ENCODE assay signal across 9 cellular contexts in the genomic region with DNA sequence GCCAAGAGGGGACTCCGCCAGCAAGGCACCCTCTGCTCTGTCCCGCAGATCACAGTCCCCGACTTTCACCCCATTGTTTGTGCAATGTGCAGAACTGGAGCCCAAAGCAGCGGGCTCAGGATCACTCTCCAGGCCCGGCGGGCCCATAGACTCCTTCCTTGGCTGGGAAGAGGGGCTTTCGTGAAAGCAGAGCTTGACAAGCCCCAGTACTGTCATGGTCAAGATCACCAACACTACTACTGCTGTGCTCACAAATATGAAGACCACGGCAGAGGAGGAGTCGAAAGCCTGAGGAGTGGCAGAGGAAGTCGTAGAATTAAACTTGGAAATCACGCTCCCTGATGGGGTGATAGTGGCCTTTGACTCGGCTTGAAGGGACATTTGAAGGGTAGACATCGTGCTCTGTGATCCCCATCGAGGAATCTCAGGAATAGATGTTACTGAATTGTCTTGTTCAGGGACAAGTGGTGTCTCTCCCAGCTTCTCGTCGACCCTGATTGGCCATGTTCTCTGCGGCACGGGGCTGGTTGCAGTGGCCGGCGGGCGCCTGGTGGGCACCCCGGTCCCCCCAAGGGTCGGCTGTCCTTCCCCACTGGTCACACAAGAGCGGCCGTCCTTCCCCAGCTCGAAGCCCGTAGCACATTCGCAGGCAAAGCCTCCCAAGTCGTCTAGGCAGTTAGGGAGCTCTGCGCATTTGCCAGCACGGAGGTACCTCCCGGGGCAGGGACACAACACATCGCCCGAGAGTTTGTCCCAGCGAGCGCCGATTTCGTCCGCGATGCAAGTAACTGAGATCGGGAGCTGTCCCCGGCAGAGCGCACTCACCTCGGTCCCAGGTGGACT. TPM values are rescaled to one million over a fixed set of nuclear protein-coding genes. Genes with fewer than 3 reads are reported as not detected.
DNase-seq lines count a peak whose midpoint lies in the region; ATAC-seq and TF ChIP-seq lines count a peak whose summit lies in the region.
"Had no signal": no experiment of that assay in that cellular context is flagged by ENCODE, and none has a peak within 500 bp of the region (broad histone marks: within the 10 kb centered on the region; RNA-seq: fewer than 3 reads in every experiment).

No MANE protein-coding gene starts in this region.

- H3K4me3 Mint-ChIP-seq in activated CD8-positive, alpha-beta T cell treated with anti-CD3 and anti-CD28 coated beads, Interleukin-2, amount 10 ng/mL, durations not matched to agents 7 days and 5 days, result peak overlapping the region; percentile 36
- no peak overlapping the region for H3K4me3 Mint-ChIP-seq in CD4-positive, alpha-beta T cell

- peaks cover 20% of the 10 kb centered on the region for H3K9me3 ChIP-seq in neural cell (ENCODE audit: low read length)
- no peaks in the 10 kb centered on the region for H3K9me3 ChIP-seq in CD4-positive, alpha-beta T cell (ENCODE audit: control insufficient read depth, low read length)

- H3K27ac ChIP-seq in neural cell (ENCODE audit: low read length), result no peak overlapping the region
- H3K27ac ChIP-seq in CD4-positive, alpha-beta T cell (ENCODE audit: low read depth, low read length), result no peak overlapping the region

- H3K27ac Mint-ChIP-seq in activated CD8-positive, alpha-beta T cell treated with anti-CD3 and anti-CD28 coated beads, Interleukin-2, amount 10 ng/mL, durations not matched to agents 7 days and 5 days, result no peak overlapping the region
- H3K27ac Mint-ChIP-seq in CD4-positive, alpha-beta T cell, result no peak overlapping the region

- no peak overlapping the region for H3K9ac ChIP-seq in neural cell (ENCODE audit: low read length)

- intact Hi-C loops in CD4-positive, alpha-beta T cell (cut with DNase I, micrococcal nuclease), result no loop called here

- H3F3A ChIP-seq in neural cell (ENCODE audit: insufficient read depth, low read length, poor library complexity, severe bottlenecking), result no peaks in the 10 kb centered on the region

- TF ChIP-seq CTCF in AG04449 (IDR thresholded peaks at IDR 0.05; ENCODE audit: insufficient read depth, low read length, missing control alignments), result no peak
- TF ChIP-seq CTCF in neural cell (IDR thresholded peaks at IDR 0.05; ENCODE audit: poor library complexity, severe bottlenecking), result no peak
- no peak for TF ChIP-seq CTCF in CD4-positive, alpha-beta T cell (IDR thresholded peaks at IDR 0.05)

- no peaks in the 10 kb centered on the region for H3K9me2 ChIP-seq in neural cell (ENCODE audit: insufficient read depth, low read length)

- peak overlapping the region; percentile 62 for H3K4me3 ChIP-seq in AG04449 (ENCODE audit: low read depth, low read length)
- H3K4me3 ChIP-seq in neural cell (ENCODE audit: low read length), result peak overlapping the region; percentile 57

- no peaks in the 10 kb centered on the region for H3K36me3 Mint-ChIP-seq in activated CD8-positive, alpha-beta T cell treated with anti-CD3 and anti-CD28 coated beads, Interleukin-2, amount 10 ng/mL, durations not matched to agents 7 days and 5 days (ENCODE audit: low read depth)
- H3K36me3 Mint-ChIP-seq in CD4-positive, alpha-beta T cell (ENCODE audit: low read depth), result no peaks in the 10 kb centered on the region

- DNase-seq in AG04449 (ENCODE audit: low read depth, low spot score) (no peak), glomerular visceral epithelial cell (ENCODE audit: extremely low spot score) (peak; percentile 1)
- no peak for DNase-seq in activated CD8-positive, alpha-beta T cell treated with anti-CD3 and anti-CD28 coated beads, Interleukin-2, amount 10 ng/mL, durations not matched to agents 7 days and 5 days
- DNase-seq in CD4-positive, alpha-beta T cell, result no peak

- H4K20me1 ChIP-seq in neural cell (ENCODE audit: insufficient read depth), result no peaks in the 10 kb centered on the region

- TF ChIP-seq EP300 in neural cell (conservative IDR thresholded peaks at IDR 0.05; ENCODE audit: poor library complexity, severe bottlenecking), result no peak

- ATAC-seq in activated CD8-positive, alpha-beta T cell treated with anti-CD3 and anti-CD28 coated beads, Interleukin-2, amount 10 ng/mL, durations not matched to agents 7 days and 5 days, result peak; percentile 17
- no peak for ATAC-seq in CD4-positive, alpha-beta T cell (ENCODE audit: poor library complexity)
- ATAC-seq in GM19463 (IDR thresholded peaks at IDR 0.05; ENCODE audit: unreplicated experiment) (no peak), GM18511 (IDR thresholded peaks at IDR 0.05; ENCODE audit: unreplicated experiment) (no peak), GM21786 (IDR thresholded peaks at IDR 0.05; ENCODE audit: unreplicated experiment) (no peak)

- H3K79me2 ChIP-seq in neural cell (replicated peaks; ENCODE audit: insufficient read depth, low read length), result no peaks in the 10 kb centered on the region

- H3K4me2 ChIP-seq in neural cell (ENCODE audit: low read length), result no peak overlapping the region

- no peaks in the 10 kb centered on the region for H3K9me3 Mint-ChIP-seq in activated CD8-positive, alpha-beta T cell treated with anti-CD3 and anti-CD28 coated beads, Interleukin-2, amount 10 ng/mL, durations not matched to agents 7 days and 5 days (ENCODE audit: insufficient read depth)
- no peaks in the 10 kb centered on the region for H3K9me3 Mint-ChIP-seq in CD4-positive, alpha-beta T cell

- no peaks in the 10 kb centered on the region for H3K36me3 ChIP-seq in neural cell (ENCODE audit: insufficient read depth, low read length)

- no peak for TF ChIP-seq RAD21 in neural cell (conservative IDR thresholded peaks at IDR 0.05)

- POLR2A ChIA-PET in AG04449 (lab: Yijun Ruan, JAX), result interaction anchor here (0.5 to 2.7 kb wide), 4 partner anchors 46 to 150 kb away, joined by 5 to 16 read pairs (median 5); partner anchors contain the start of gene SSTR1
- POLR2A ChIA-PET in activated CD8-positive, alpha-beta T cell treated with anti-CD3 and anti-CD28 coated beads, Interleukin-2, amount 10 ng/mL, durations not matched to agents 7 days and 5 days (lab: Charles Lee), result no interaction called here
- POLR2A ChIA-PET in CD4-positive, alpha-beta T cell (lab: Charles Lee), result no interaction called here

- peaks cover 41% of the 10 kb centered on the region for H3K27me3 ChIP-seq in neural cell (ENCODE audit: insufficient read depth, low read depth, low read length)
- H3K27me3 ChIP-seq in CD4-positive, alpha-beta T cell (ENCODE audit: control insufficient read depth, insufficient read depth, low read length), result peaks cover 27% of the 10 kb centered on the region

- CTCF ChIA-PET in AG04449 (lab: Yijun Ruan, JAX), result interaction anchor here (0.6 to 1.6 kb wide), 5 partner anchors 12 to 760 kb away, joined by 3 to 5 read pairs (median 3); no protein-coding TSS in a partner anchor
- CTCF ChIA-PET in activated CD8-positive, alpha-beta T cell treated with anti-CD3 and anti-CD28 coated beads, Interleukin-2, amount 10 ng/mL, durations not matched to agents 7 days and 5 days (lab: Charles Lee), result no interaction called here
- CTCF ChIA-PET in CD4-positive, alpha-beta T cell (lab: Charles Lee), result no interaction called here

- no peak overlapping the region for H2AFZ ChIP-seq in neural cell (ENCODE audit: low read depth, low read length)

- H3K27me3 Mint-ChIP-seq in activated CD8-positive, alpha-beta T cell treated with anti-CD3 and anti-CD28 coated beads, Interleukin-2, amount 10 ng/mL, durations not matched to agents 7 days and 5 days (ENCODE audit: low read depth), result peaks cover 39% of the 10 kb centered on the region
- peaks cover 49% of the 10 kb centered on the region for H3K27me3 Mint-ChIP-seq in CD4-positive, alpha-beta T cell

- H3K4me1 Mint-ChIP-seq in activated CD8-positive, alpha-beta T cell treated with anti-CD3 and anti-CD28 coated beads, Interleukin-2, amount 10 ng/mL, durations not matched to agents 7 days and 5 days (ENCODE audit: low read depth), result peaks cover 10% of the 10 kb centered on the region
- H3K4me1 Mint-ChIP-seq in CD4-positive, alpha-beta T cell (ENCODE audit: low read depth), result peaks cover 7% of the 10 kb centered on the region

TF ChIP-seq in neural cell, 6 proteins besides CTCF, POLR2A, EP300 and RAD21:
- no peak for TF ChIP-seq MXI1 (conservative IDR thresholded peaks at IDR 0.05; ENCODE audit: poor library complexity, severe bottlenecking)
- TF ChIP-seq SMC3 (conservative IDR thresholded peaks at IDR 0.05; ENCODE audit: poor library complexity), result no peak
- TF ChIP-seq EZH2 (IDR thresholded peaks at IDR 0.05; ENCODE audit: borderline replicate concordance, insufficient read depth, low read length, poor library complexity, severe bottlenecking), result no peak
- TF ChIP-seq, protein P1, sequence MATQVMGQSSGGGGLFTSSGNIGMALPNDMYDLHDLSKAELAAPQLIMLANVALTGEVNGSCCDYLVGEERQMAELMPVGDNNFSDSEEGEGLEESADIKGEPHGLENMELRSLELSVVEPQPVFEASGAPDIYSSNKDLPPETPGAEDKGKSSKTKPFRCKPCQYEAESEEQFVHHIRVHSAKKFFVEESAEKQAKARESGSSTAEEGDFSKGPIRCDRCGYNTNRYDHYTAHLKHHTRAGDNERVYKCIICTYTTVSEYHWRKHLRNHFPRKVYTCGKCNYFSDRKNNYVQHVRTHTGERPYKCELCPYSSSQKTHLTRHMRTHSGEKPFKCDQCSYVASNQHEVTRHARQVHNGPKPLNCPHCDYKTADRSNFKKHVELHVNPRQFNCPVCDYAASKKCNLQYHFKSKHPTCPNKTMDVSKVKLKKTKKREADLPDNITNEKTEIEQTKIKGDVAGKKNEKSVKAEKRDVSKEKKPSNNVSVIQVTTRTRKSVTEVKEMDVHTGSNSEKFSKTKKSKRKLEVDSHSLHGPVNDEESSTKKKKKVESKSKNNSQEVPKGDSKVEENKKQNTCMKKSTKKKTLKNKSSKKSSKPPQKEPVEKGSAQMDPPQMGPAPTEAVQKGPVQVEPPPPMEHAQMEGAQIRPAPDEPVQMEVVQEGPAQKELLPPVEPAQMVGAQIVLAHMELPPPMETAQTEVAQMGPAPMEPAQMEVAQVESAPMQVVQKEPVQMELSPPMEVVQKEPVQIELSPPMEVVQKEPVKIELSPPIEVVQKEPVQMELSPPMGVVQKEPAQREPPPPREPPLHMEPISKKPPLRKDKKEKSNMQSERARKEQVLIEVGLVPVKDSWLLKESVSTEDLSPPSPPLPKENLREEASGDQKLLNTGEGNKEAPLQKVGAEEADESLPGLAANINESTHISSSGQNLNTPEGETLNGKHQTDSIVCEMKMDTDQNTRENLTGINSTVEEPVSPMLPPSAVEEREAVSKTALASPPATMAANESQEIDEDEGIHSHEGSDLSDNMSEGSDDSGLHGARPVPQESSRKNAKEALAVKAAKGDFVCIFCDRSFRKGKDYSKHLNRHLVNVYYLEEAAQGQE (IDR thresholded peaks at IDR 0.05; ENCODE audit: borderline replicate concordance), result no peak
- no peak for TF ChIP-seq TAF1 (IDR thresholded peaks at IDR 0.05; ENCODE audit: low read depth)
- TF ChIP-seq POLR2AphosphoS5 (IDR thresholded peaks at IDR 0.05), result no peak

RNA-seq across cellular contexts. Expression of gene CLEC14A, which starts 1.1 kb away (rescaled TPM):
- not detected for total RNA-seq in activated CD8-positive, alpha-beta T cell treated with anti-CD3 and anti-CD28 coated beads, Interleukin-2, amount 10 ng/mL, durations not matched to agents 7 days and 5 days
- 0.12 TPM in 1 of 2 replicates, not detected in the other for polyA plus RNA-seq in neural cell
- polyA minus RNA-seq in neural cell, result 0.35 TPM in 1 of 2 replicates, not detected in the other
- not detected for total RNA-seq in CD4-positive, alpha-beta T cell
- total RNA-seq: activated CD8-positive, alpha-beta memory T cell treated with anti-CD3 and anti-CD28 coated beads for 36 hours had no signal

RNA-seq across cellular contexts. Expression of gene SSTR1, which starts 47.1 kb away (rescaled TPM):
- total RNA-seq in activated CD8-positive, alpha-beta T cell treated with anti-CD3 and anti-CD28 coated beads, Interleukin-2, amount 10 ng/mL, durations not matched to agents 7 days and 5 days, result not detected
- 2.1 and 2.4 TPM in 2 replicates for polyA plus RNA-seq in neural cell
- 2.9 TPM in 2 replicates for polyA minus RNA-seq in neural cell
- total RNA-seq in CD4-positive, alpha-beta T cell, result not detected
- total RNA-seq: activated CD8-positive, alpha-beta memory T cell treated with anti-CD3 and anti-CD28 coated beads for 36 hours had no signal
